22 cellular contexts compared by ENCODE assay signal in genomic region chr11:15989685-15990084, GRCh38.
DNase-seq lines count a peak whose midpoint lies in the region; ATAC-seq, FAIRE-seq and TF ChIP-seq lines count a peak whose summit lies in the region.
"Had no signal": no experiment of that assay in that cellular context is flagged by ENCODE, and none has a peak within 500 bp of the region (broad histone marks: within the 10 kb centered on the region; RNA-seq: fewer than 3 reads in every experiment).

No MANE protein-coding gene starts in this region.

- H2AFZ ChIP-seq in mammary epithelial cell (ENCODE audit: low read depth, low read length) (no peak overlapping the region), trophoblast cell (ENCODE audit: insufficient read depth, low read length, poor library complexity) (no peak overlapping the region)
- H2AFZ ChIP-seq: GM23338 had no signal

- TF ChIP-seq CTCF in MCF 10A (IDR thresholded peaks at IDR 0.05; ENCODE audit: unreplicated experiment) (no peak), mammary epithelial cell (conservative IDR thresholded peaks at IDR 0.05 in 1 of 2, IDR thresholded peaks at IDR 0.05 in 1 of 2; ENCODE audit: extremely low read depth in 1 of 2, insufficient read depth in 1 of 2, low read depth in 1 of 2, low read length in 2 of 2) (no peak), heart left ventricle (IDR thresholded peaks at IDR 0.05) (no peak), bronchial epithelial cell (IDR thresholded peaks at IDR 0.05; ENCODE audit: insufficient read depth, low read length, severe bottlenecking) (no peak), GM10266 (IDR thresholded peaks at IDR 0.05; ENCODE audit: control insufficient read depth, insufficient read depth, low read depth, missing control alignments) (no peak)

- no peak overlapping the region for H3K18ac ChIP-seq in trophoblast cell (ENCODE audit: low read length)

- H3K4me2 ChIP-seq in mammary epithelial cell (ENCODE audit: insufficient read depth, low read depth, low read length), result no peak overlapping the region
- no peak overlapping the region for H3K4me2 ChIP-seq in trophoblast cell (ENCODE audit: low read length)
- H3K4me2 ChIP-seq: BLaER1 had no signal

- no peak overlapping the region for H3K4ac ChIP-seq in trophoblast cell (ENCODE audit: low read depth, low read length)

- H3K27me3 Mint-ChIP-seq in MCF 10A (ENCODE audit: insufficient read depth, unreplicated experiment), result no peaks in the 10 kb centered on the region
- H3K27me3 Mint-ChIP-seq in stimulated activated naive B cell treated with anti-CD40 and anti-IgM and Interleukin-4, amounts not matched to agents 10 μg/mL and 1 μg/mL and 100 μg/mL, for 72 hours, result no peaks in the 10 kb centered on the region
- H3K27me3 Mint-ChIP-seq: B cell had no signal

- H2BK5ac ChIP-seq in trophoblast cell (ENCODE audit: low read depth, low read length, poor library complexity), result no peak overlapping the region

- FAIRE-seq in bronchial epithelial cell (lab: Jason Lieb, UNC), result peak; percentile 28
- FAIRE-seq: A204.1, G401.6, GM12878 had no signal

- H3K36me3 ChIP-seq in mammary epithelial cell (ENCODE audit: insufficient read depth, low read length) (no peaks in the 10 kb centered on the region), heart left ventricle (peaks cover 0 to 15% (median 0%) of the 10 kb centered on the region in 9 donors), bronchial epithelial cell (ENCODE audit: control insufficient read depth, insufficient read depth, low read length) (no peaks in the 10 kb centered on the region), trophoblast cell (ENCODE audit: control insufficient read depth in 1 of 2, insufficient read depth in 2 of 2, low read length in 2 of 2) (no peaks in the 10 kb centered on the region)
- H3K36me3 ChIP-seq: BLaER1 had no signal

- BruUV-seq in MCF 10A (replicated peaks; lab: Mats Ljungman, UMichigan) (no TSS peak), mammary epithelial cell (replicated peaks; lab: Mats Ljungman, UMichigan) (no TSS peak)

- dilution Hi-C loops in mammary epithelial cell (cut with HindIII; ENCODE audit: low sequenced_read_pairs), result no loop called here

- no peaks in the 10 kb centered on the region for H3K79me1 ChIP-seq in trophoblast cell (ENCODE audit: low read length)

- H3K27ac Mint-ChIP-seq in MCF 10A (ENCODE audit: low read depth, unreplicated experiment), result peak overlapping the region; percentile 6
- no peak overlapping the region for H3K27ac Mint-ChIP-seq in stimulated activated naive B cell treated with anti-CD40 and anti-IgM and Interleukin-4, amounts not matched to agents 10 μg/mL and 1 μg/mL and 100 μg/mL, for 72 hours
- H3K27ac Mint-ChIP-seq: B cell; CD4-positive, CD25-positive, alpha-beta regulatory T cell; CD8-positive, alpha-beta T cell; GM23338; H9 had no signal

- intact Hi-C loops in MCF 10A (cut with micrococcal nuclease) (loop anchor here (10.0 kb wide), 1 partner anchor 335 kb away; no protein-coding TSS in a partner anchor), mammary epithelial cell (cut with micrococcal nuclease) (no loop called here), heart left ventricle (cut with DNase I) (loop anchor here in 1 of 10 donors (5.0 kb wide), 1 partner anchor 77 kb away; no protein-coding TSS in a partner anchor), cardiac septum (cut with DNase I) (no loop called here)

- no peak overlapping the region for H3K14ac ChIP-seq in trophoblast cell (ENCODE audit: low read length)

- peak overlapping the region; percentile 70 for H3K23ac ChIP-seq in trophoblast cell (ENCODE audit: low read length)

- no peaks in the 10 kb centered on the region for H3K9me3 Mint-ChIP-seq in MCF 10A (ENCODE audit: unreplicated experiment)
- H3K9me3 Mint-ChIP-seq in stimulated activated naive B cell treated with anti-CD40 and anti-IgM and Interleukin-4, amounts not matched to agents 10 μg/mL and 1 μg/mL and 100 μg/mL, for 72 hours, result no peaks in the 10 kb centered on the region
- H3K9me3 Mint-ChIP-seq: CD8-positive, alpha-beta T cell; GM23338; H9 had no signal

- H3K79me2 ChIP-seq in mammary epithelial cell (ENCODE audit: insufficient read depth, low read length), result no peaks in the 10 kb centered on the region
- no peaks in the 10 kb centered on the region for H3K79me2 ChIP-seq in trophoblast cell (ENCODE audit: control insufficient read depth, insufficient read depth, low read length, poor library complexity)

- H3K4me1 ChIP-seq in mammary epithelial cell (ENCODE audit: insufficient read depth, low read length) (no peaks in the 10 kb centered on the region), heart left ventricle (peaks cover 0 to 21% (median 9%) of the 10 kb centered on the region in 12 donors), trophoblast cell (ENCODE audit: control insufficient read depth in 1 of 2, insufficient read depth in 2 of 2, low read length in 2 of 2) (no peaks in the 10 kb centered on the region)
- H3K4me1 ChIP-seq: BLaER1, Caco-2 had no signal

- no peak overlapping the region for H4K91ac ChIP-seq in trophoblast cell (ENCODE audit: low read depth, low read length)

- POLR2A ChIA-PET in MCF 10A (lab: Yijun Ruan, JAX), result no interaction called here

- H4K12ac ChIP-seq in trophoblast cell (ENCODE audit: low read depth, low read length), result no peak overlapping the region

- ATAC-seq in heart left ventricle, result peak in 3 of 4 donors; percentile 26 to 37 (median 31)
- no peak for ATAC-seq in stimulated activated naive B cell treated with anti-CD40 and anti-IgM and Interleukin-4, amounts not matched to agents 10 μg/mL and 1 μg/mL and 100 μg/mL, for 72 hours (replicated peaks)
- ATAC-seq: CD8-positive, alpha-beta T cell had no signal

- H3K4me3 ChIP-seq in mammary epithelial cell (replicated peaks in 1 of 3; ENCODE audit: insufficient read depth in 1 of 3, low read depth in 2 of 3, low read length in 3 of 3), result no peak overlapping the region
- H3K4me3 ChIP-seq in heart left ventricle, result no peak overlapping the region
- H3K4me3 ChIP-seq in bronchial epithelial cell (ENCODE audit: low read depth, low read length), result no peak overlapping the region
- no peak overlapping the region for H3K4me3 ChIP-seq in trophoblast cell (ENCODE audit: low read depth, low read length)
- H3K4me3 ChIP-seq: BLaER1, GM12878 had no signal

- H3K36me3 Mint-ChIP-seq in MCF 10A (ENCODE audit: insufficient read depth, unreplicated experiment), result no peaks in the 10 kb centered on the region
- no peaks in the 10 kb centered on the region for H3K36me3 Mint-ChIP-seq in stimulated activated naive B cell treated with anti-CD40 and anti-IgM and Interleukin-4, amounts not matched to agents 10 μg/mL and 1 μg/mL and 100 μg/mL, for 72 hours
- H3K36me3 Mint-ChIP-seq: CD4-positive, CD25-positive, alpha-beta regulatory T cell; CD8-positive, alpha-beta T cell had no signal

- no peak overlapping the region for H2BK12ac ChIP-seq in trophoblast cell (ENCODE audit: low read length)

- H3K27ac ChIP-seq in mammary epithelial cell (ENCODE audit: insufficient read depth, low read depth, low read length) (no peak overlapping the region), heart left ventricle (no peak overlapping the region), trophoblast cell (ENCODE audit: low read depth, low read length) (no peak overlapping the region)
- H3K27ac ChIP-seq: 22Rv1, BLaER1, C4-2B had no signal

- WGBS in mammary epithelial cell (ENCODE audit: low coverage, missing lambda C conversion rate), result 89% methylated on average over 1 of the region's 1 CpG
- 48 to 69% (median 67%) methylated on average over 1 of the region's 1 CpG for WGBS in heart left ventricle, 4 donors
- WGBS in trophoblast cell (ENCODE audit: extremely low coverage, insufficient coverage, insufficient read length), result no CpG with 5 or more reads among the region's 1 CpG

- H4K20me1 ChIP-seq in mammary epithelial cell (ENCODE audit: insufficient read depth, low read length), result no peaks in the 10 kb centered on the region
- H4K20me1 ChIP-seq: BLaER1 had no signal

- DNase-seq in MCF 10A (ENCODE audit: unreplicated experiment), result no peak
- DNase-seq in mammary epithelial cell, result no peak
- DNase-seq in heart left ventricle, result no peak
- no peak for DNase-seq in cardiac septum (ENCODE audit: low spot score)
- no peak for DNase-seq in bronchial epithelial cell (ENCODE audit: low read depth)
- DNase-seq in trophoblast cell, result no peak
- no peak for DNase-seq in GM10266 (ENCODE audit: extremely low spot score)
- DNase-seq in stimulated activated naive B cell treated with anti-CD40 and anti-IgM and Interleukin-4, amounts not matched to agents 10 μg/mL and 1 μg/mL and 100 μg/mL, for 72 hours, result no peak
- DNase-seq: Caco-2; CD4-positive, CD25-positive, alpha-beta regulatory T cell; CD8-positive, alpha-beta T cell; DMS153; DND-41 had no signal

- no peak overlapping the region for H3K4me3 Mint-ChIP-seq in MCF 10A (ENCODE audit: unreplicated experiment)
- no peak overlapping the region for H3K4me3 Mint-ChIP-seq in stimulated activated naive B cell treated with anti-CD40 and anti-IgM and Interleukin-4, amounts not matched to agents 10 μg/mL and 1 μg/mL and 100 μg/mL, for 72 hours
- H3K4me3 Mint-ChIP-seq: B cell; CD4-positive, CD25-positive, alpha-beta regulatory T cell; CD8-positive, alpha-beta T cell; H9 had no signal

- no peak overlapping the region for H2BK120ac ChIP-seq in trophoblast cell (ENCODE audit: insufficient read depth, low read length, poor library complexity)

- no peaks in the 10 kb centered on the region for H3K4me1 Mint-ChIP-seq in MCF 10A (ENCODE audit: insufficient read depth, unreplicated experiment)
- H3K4me1 Mint-ChIP-seq in stimulated activated naive B cell treated with anti-CD40 and anti-IgM and Interleukin-4, amounts not matched to agents 10 μg/mL and 1 μg/mL and 100 μg/mL, for 72 hours, result no peaks in the 10 kb centered on the region
- H3K4me1 Mint-ChIP-seq: B cell; CD4-positive, CD25-positive, alpha-beta regulatory T cell had no signal

- TF ChIP-seq POLR2A in heart left ventricle (IDR thresholded peaks at IDR 0.05), result no peak

- H3K9me3 ChIP-seq in mammary epithelial cell (replicated peaks; ENCODE audit: insufficient read depth, low read length) (no peaks in the 10 kb centered on the region), heart left ventricle (no peaks in the 10 kb centered on the region), trophoblast cell (ENCODE audit: insufficient read depth, low read depth, low read length) (no peaks in the 10 kb centered on the region)
- H3K9me3 ChIP-seq: BLaER1, Caco-2 had no signal

- H3K9ac ChIP-seq in mammary epithelial cell (ENCODE audit: insufficient read depth, low read length) (no peak overlapping the region), trophoblast cell (ENCODE audit: low read length) (no peak overlapping the region)
- H3K9ac ChIP-seq: BLaER1 had no signal

- no peak overlapping the region for H4K8ac ChIP-seq in trophoblast cell (ENCODE audit: low read depth, low read length)

- H2AK5ac ChIP-seq in trophoblast cell (ENCODE audit: low read length), result no peak overlapping the region

- H3K27me3 ChIP-seq in mammary epithelial cell (ENCODE audit: insufficient read depth, low read length) (no peaks in the 10 kb centered on the region), heart left ventricle (no peaks in the 10 kb centered on the region), bronchial epithelial cell (ENCODE audit: control insufficient read depth, insufficient read depth, low read length) (no peaks in the 10 kb centered on the region), trophoblast cell (ENCODE audit: insufficient read depth, low read length) (no peaks in the 10 kb centered on the region)
- H3K27me3 ChIP-seq: BLaER1 had no signal

- in situ Hi-C loops in mammary epithelial cell (cut with MboI; ENCODE audit: low sequenced_read_pairs in 2 of 2), result no loop called here

- CTCF ChIA-PET in MCF 10A (lab: Yijun Ruan, JAX) (interaction anchor here (0.6 to 1.6 kb wide), 6 partner anchors 10 to 776 kb away, joined by 3 to 7 read pairs (median 4); no protein-coding TSS in a partner anchor), mammary epithelial cell (lab: Charles Lee; ENCODE audit: low non-redundant PET) (no interaction called here)

Comparison
In these comparisons a context has a peak if more than half of its experiments do, and no peak if none do; other contexts are left out.
1. ATAC-seq: peak in heart left ventricle (3 of 4); none in stimulated activated naive B cell treated with anti-CD40 and anti-IgM and Interleukin-4, amounts not matched to agents 10 μg/mL and 1 μg/mL and 100 μg/mL, for 72 hours (0 of 2).